ENCODE assay signal across 9 cellular contexts in the genomic region with DNA sequence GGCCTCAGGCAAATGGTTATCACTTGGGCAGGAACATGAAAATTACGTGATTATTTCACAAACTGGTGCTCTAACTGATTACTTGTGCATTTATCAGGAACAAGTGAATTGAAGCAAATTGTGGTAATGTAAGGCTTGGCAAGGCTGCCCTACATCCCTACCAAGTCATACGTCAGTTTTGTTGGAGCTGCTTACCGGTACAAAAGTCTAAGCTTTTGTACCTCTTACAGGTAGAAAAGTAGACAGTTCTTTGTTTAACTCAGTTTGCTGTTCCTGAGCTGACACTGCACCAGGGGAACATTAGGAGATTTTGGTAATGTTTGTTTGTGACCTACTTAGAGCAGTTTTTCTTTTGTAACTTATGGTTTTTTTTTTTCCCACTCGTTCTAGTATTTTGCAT. TPM values are rescaled to one million over a fixed set of nuclear protein-coding genes. Genes with fewer than 3 reads are reported as not detected.
DNase-seq lines count a peak whose midpoint lies in the region; ATAC-seq and TF ChIP-seq lines count a peak whose summit lies in the region.
"Had no signal": no experiment of that assay in that cellular context is flagged by ENCODE, and none has a peak within 500 bp of the region (broad histone marks: within the 10 kb centered on the region; RNA-seq: fewer than 3 reads in every experiment).

No MANE protein-coding gene starts in this region.

- peaks cover 64% of the 10 kb centered on the region for H3K4me1 Mint-ChIP-seq in CD8-positive, alpha-beta T cell (ENCODE audit: low read depth)
- peaks cover 58% of the 10 kb centered on the region for H3K4me1 Mint-ChIP-seq in neural crest cell

- no peaks in the 10 kb centered on the region for H3K9me3 Mint-ChIP-seq in CD8-positive, alpha-beta T cell
- no peaks in the 10 kb centered on the region for H3K9me3 Mint-ChIP-seq in neural crest cell

- no peak overlapping the region for H3K4me3 ChIP-seq in CD8-positive, alpha-beta T cell (ENCODE audit: low read depth, low read length)
- peak overlapping the region; percentile 93 for H3K4me3 ChIP-seq in ectodermal cell (ENCODE audit: insufficient read depth, low read depth, low read length)

- POLR2A ChIA-PET in CD8-positive, alpha-beta T cell (lab: Charles Lee), result interaction anchor here (1.2 to 6.1 kb wide), 3 partner anchors 14 to 19 kb away, joined by 3 to 87 read pairs (median 4); a partner anchor contains a TSS

- intact Hi-C loops in CD8-positive, alpha-beta T cell (cut with DNase I, micrococcal nuclease), result loop anchor here (5.0 to 10.0 kb wide), 5 partner anchors 261 to 1017 kb away; a partner anchor contains a TSS

- H3K27ac ChIP-seq in CD8-positive, alpha-beta T cell (ENCODE audit: low read depth, low read length), result no peak overlapping the region
- H3K27ac ChIP-seq in ectodermal cell (ENCODE audit: insufficient read depth, low read depth, low read length, poor library complexity, severe bottlenecking), result no peak overlapping the region

- no peak for DNase-seq in CD8-positive, alpha-beta T cell
- DNase-seq in NCI-H226 (peak; percentile 7), neural crest cell (ENCODE audit: low read depth, low spot score) (no peak), NCI-H2029 (lab: John Stamatoyannopoulos, UW) (no peak), MV-4-11 (lab: John Stamatoyannopoulos, UW) (no peak), kidney tubule cell (ENCODE audit: low spot score) (no peak)
- DNase-seq in activated CD4-positive, alpha-beta T cell treated with anti-CD3 and anti-CD28 coated beads, Interleukin-2, amount 50 U/mL, for 48 hours, result no peak
- DNase-seq: nucleus accumbens had no signal

- no peaks in the 10 kb centered on the region for H3K9me3 ChIP-seq in CD8-positive, alpha-beta T cell (ENCODE audit: low read length)
- no peaks in the 10 kb centered on the region for H3K9me3 ChIP-seq in ectodermal cell (ENCODE audit: control insufficient read depth, low read length)

- CTCF ChIA-PET in CD8-positive, alpha-beta T cell (lab: Charles Lee), result interaction anchor here (1.9 kb wide), 1 partner anchor 18 kb away, joined by 5 read pairs; no protein-coding TSS in a partner anchor

- no peak for ATAC-seq in CD8-positive, alpha-beta T cell

- H3K4me1 ChIP-seq in CD8-positive, alpha-beta T cell (ENCODE audit: insufficient read depth, low read length), result peaks cover 61% of the 10 kb centered on the region
- peaks cover 11% of the 10 kb centered on the region for H3K4me1 ChIP-seq in ectodermal cell (ENCODE audit: control insufficient read depth, insufficient read depth, low read length)

- 17 to 24% methylated on average over 3 to 4 of the region's 4 CpGs for WGBS in ectodermal cell, 2 experiments

- H3K27me3 Mint-ChIP-seq in CD8-positive, alpha-beta T cell (ENCODE audit: low read depth), result no peaks in the 10 kb centered on the region
- no peaks in the 10 kb centered on the region for H3K27me3 Mint-ChIP-seq in neural crest cell (ENCODE audit: low read depth)

- H3K27me3 ChIP-seq in CD8-positive, alpha-beta T cell (ENCODE audit: insufficient read depth, low read length), result no peaks in the 10 kb centered on the region
- no peaks in the 10 kb centered on the region for H3K27me3 ChIP-seq in ectodermal cell (ENCODE audit: control insufficient read depth, insufficient read depth, low read length, poor library complexity, severe bottlenecking)

- H3K36me3 Mint-ChIP-seq in CD8-positive, alpha-beta T cell, result peaks cover 32% of the 10 kb centered on the region
- H3K36me3 Mint-ChIP-seq in neural crest cell (ENCODE audit: low read depth), result peaks cover 16% of the 10 kb centered on the region

- peak overlapping the region; percentile 86 for H3K4me3 Mint-ChIP-seq in CD8-positive, alpha-beta T cell
- peak overlapping the region; percentile 91 for H3K4me3 Mint-ChIP-seq in neural crest cell

- no peak for TF ChIP-seq CTCF in CD8-positive, alpha-beta T cell (IDR thresholded peaks at IDR 0.05)
- no peak for TF ChIP-seq CTCF in neural crest cell (conservative IDR thresholded peaks at IDR 0.05)

- H3K27ac Mint-ChIP-seq in CD8-positive, alpha-beta T cell, result peak overlapping the region; percentile 88
- peak overlapping the region; percentile 19 for H3K27ac Mint-ChIP-seq in neural crest cell (ENCODE audit: unreplicated experiment)

- peaks cover 4% of the 10 kb centered on the region for H3K36me3 ChIP-seq in CD8-positive, alpha-beta T cell (ENCODE audit: insufficient read depth, low read length)
- H3K36me3 ChIP-seq in ectodermal cell (ENCODE audit: control insufficient read depth, insufficient read depth, low read length), result peaks cover 9% of the 10 kb centered on the region

RNA-seq across cellular contexts. Expression of a gene that starts 2.2 kb away (rescaled TPM):
- total RNA-seq in CD8-positive, alpha-beta T cell, result 10 to 100 TPM; 89.1 to 91.1 TPM
- 233 TPM for polyA plus RNA-seq in ectodermal cell (2013, experiment 1 of 4)
- 237 TPM for polyA plus RNA-seq in ectodermal cell (2013, experiment 2 of 4)
- polyA plus RNA-seq in ectodermal cell (2013, experiment 3 of 4), result 144 TPM
- polyA plus RNA-seq in ectodermal cell (2013, experiment 4 of 4), result 153 TPM
- 309 and 317 TPM in 2 replicates for total RNA-seq in neural crest cell

RNA-seq across cellular contexts. Expression of a gene that starts 15.5 kb away (rescaled TPM):
- 10 to 100 TPM; 12.6 to 13.2 TPM for total RNA-seq in CD8-positive, alpha-beta T cell
- 108 TPM for polyA plus RNA-seq in ectodermal cell (2013, experiment 1 of 4)
- polyA plus RNA-seq in ectodermal cell (2013, experiment 2 of 4), result 109 TPM
- polyA plus RNA-seq in ectodermal cell (2013, experiment 3 of 4), result 120 TPM
- 124 TPM for polyA plus RNA-seq in ectodermal cell (2013, experiment 4 of 4)
- 82.4 and 84.6 TPM in 2 replicates for total RNA-seq in neural crest cell
